In the genomic region with DNA sequence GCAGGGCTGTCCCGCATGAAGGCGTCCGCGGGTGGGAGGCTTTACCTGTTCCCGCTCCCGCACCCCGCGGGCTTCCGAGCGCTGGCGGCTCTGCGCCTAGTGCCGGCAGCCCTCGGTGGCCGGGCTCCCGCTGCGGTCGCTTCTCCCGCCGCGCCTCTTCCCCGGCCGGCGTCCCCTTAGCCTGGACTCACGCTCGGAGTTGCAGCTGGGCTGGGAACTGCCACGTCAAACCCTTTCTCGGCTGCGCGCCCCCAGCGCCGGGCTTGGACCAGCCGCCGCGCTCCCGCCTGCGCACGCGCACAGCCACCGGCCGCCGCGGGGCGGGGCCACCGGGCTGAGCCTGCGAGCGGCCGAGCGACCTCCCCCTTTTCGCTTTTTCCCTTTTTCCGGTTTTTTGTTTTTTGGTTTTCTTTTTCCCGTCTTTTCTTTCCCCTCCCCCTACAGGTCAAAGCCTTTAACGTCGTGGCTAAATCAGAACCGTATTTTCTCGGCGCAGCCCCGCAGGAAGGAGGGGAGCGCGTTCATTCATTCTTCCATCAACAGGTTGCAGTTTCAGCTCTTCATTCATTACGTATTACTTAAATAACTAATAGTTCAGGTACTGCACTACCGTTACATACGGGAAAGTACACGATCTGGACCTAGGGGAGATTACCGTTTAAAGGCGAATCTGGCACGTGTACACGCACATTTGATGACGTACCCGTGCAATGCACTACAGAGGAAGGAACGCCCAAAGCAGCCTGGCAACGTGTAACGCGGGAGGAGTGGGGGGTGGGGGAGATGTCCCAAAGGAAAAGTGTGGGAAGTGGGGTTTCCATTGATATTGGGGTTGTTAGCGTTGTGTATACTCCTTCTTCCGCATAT, we compare ENCODE assay signal across 8 cellular contexts. TPM values are rescaled to one million over a fixed set of nuclear protein-coding genes. Genes with fewer than 3 reads are reported as not detected.
A peak's percentile ranks its signal among the peaks of the same experiment; 100 is the strongest.
DNase-seq lines count a peak whose midpoint lies in the region; ATAC-seq and TF ChIP-seq lines count a peak whose summit lies in the region.

A gene with protein sequence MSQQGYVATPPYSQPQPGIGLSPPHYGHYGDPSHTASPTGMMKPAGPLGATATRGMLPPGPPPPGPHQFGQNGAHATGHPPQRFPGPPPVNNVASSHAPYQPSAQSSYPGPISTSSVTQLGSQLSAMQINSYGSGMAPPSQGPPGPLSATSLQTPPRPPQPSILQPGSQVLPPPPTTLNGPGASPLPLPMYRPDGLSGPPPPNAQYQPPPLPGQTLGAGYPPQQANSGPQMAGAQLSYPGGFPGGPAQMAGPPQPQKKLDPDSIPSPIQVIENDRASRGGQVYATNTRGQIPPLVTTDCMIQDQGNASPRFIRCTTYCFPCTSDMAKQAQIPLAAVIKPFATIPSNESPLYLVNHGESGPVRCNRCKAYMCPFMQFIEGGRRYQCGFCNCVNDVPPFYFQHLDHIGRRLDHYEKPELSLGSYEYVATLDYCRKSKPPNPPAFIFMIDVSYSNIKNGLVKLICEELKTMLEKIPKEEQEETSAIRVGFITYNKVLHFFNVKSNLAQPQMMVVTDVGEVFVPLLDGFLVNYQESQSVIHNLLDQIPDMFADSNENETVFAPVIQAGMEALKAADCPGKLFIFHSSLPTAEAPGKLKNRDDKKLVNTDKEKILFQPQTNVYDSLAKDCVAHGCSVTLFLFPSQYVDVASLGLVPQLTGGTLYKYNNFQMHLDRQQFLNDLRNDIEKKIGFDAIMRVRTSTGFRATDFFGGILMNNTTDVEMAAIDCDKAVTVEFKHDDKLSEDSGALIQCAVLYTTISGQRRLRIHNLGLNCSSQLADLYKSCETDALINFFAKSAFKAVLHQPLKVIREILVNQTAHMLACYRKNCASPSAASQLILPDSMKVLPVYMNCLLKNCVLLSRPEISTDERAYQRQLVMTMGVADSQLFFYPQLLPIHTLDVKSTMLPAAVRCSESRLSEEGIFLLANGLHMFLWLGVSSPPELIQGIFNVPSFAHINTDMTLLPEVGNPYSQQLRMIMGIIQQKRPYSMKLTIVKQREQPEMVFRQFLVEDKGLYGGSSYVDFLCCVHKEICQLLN (minus strand): TSS at position 231 of the 867 bp plus-strand sequence. CDS start 2,430 bp downstream, outside the sequence.

- peaks cover 25% of the 10 kb centered on the region for H3K4me1 Mint-ChIP-seq in dendritic cell treated with granulocyte-macrophage colony-stimulating factor and Interleukin-4, amounts not matched to agents 40 ng/mL and 50 ng/mL, for 4 days (ENCODE audit: low read depth)

- H3K9me3 ChIP-seq in BE2C (no peaks in the 10 kb centered on the region), left lung (no peaks in the 10 kb centered on the region)

- peaks cover 3% of the 10 kb centered on the region for H3K27me3 Mint-ChIP-seq in dendritic cell treated with granulocyte-macrophage colony-stimulating factor and Interleukin-4, amounts not matched to agents 40 ng/mL and 50 ng/mL, for 4 days

- H3K4me3 Mint-ChIP-seq in dendritic cell treated with granulocyte-macrophage colony-stimulating factor and Interleukin-4, amounts not matched to agents 40 ng/mL and 50 ng/mL, for 4 days: peak within 1 kb of the TSS; percentile 100

- TF ChIP-seq CTCF in BE2C (IDR thresholded peaks at IDR 0.05; ENCODE audit: low read depth, low read length): no peak
- TF ChIP-seq CTCF in left lung (IDR thresholded peaks at IDR 0.05): peak in 1 of 2 donors; percentile 32

- H3K4me1 ChIP-seq in BE2C (no peaks in the 10 kb centered on the region), left lung (peaks cover 5 to 40% of the 10 kb centered on the region in 2 donors)

- H3K27me3 ChIP-seq in BE2C (no peaks in the 10 kb centered on the region), left lung (no peaks in the 10 kb centered on the region)

- DNase-seq in BE2C (peak; percentile 95), NCI-H460 (ENCODE audit: extremely low read depth, low read depth) (peak; percentile 78), left lung (peak; percentile 90 to 98)
- DNase-seq in activated CD4-positive, alpha-beta T cell treated with anti-CD3 and anti-CD28 coated beads, Interleukin-2, amount 50 U/mL, for 1 hour: peak; percentile 75
- peak; percentile 81 to 84 for DNase-seq in stimulated activated CD4-positive, alpha-beta T cell treated with anti-CD3 and anti-CD28 coated beads, Interleukin-2, amount 100 ng/mL, for 48 hours

- peak within 1 kb of the TSS; percentile 98 for H3K27ac ChIP-seq in left lung

- H3K9me3 Mint-ChIP-seq in dendritic cell treated with granulocyte-macrophage colony-stimulating factor and Interleukin-4, amounts not matched to agents 40 ng/mL and 50 ng/mL, for 4 days: no peaks in the 10 kb centered on the region

- H3K4me3 ChIP-seq in BE2C (ENCODE audit: low read depth, low read length) (peak within 1 kb of the TSS; percentile 96), left lung (peak within 1 kb of the TSS; percentile 93 to 97)

- peaks cover 35% of the 10 kb centered on the region for H3K36me3 Mint-ChIP-seq in dendritic cell treated with granulocyte-macrophage colony-stimulating factor and Interleukin-4, amounts not matched to agents 40 ng/mL and 50 ng/mL, for 4 days (ENCODE audit: low read depth)

- peak within 1 kb of the TSS; percentile 87 for H3K27ac Mint-ChIP-seq in dendritic cell treated with granulocyte-macrophage colony-stimulating factor and Interleukin-4, amounts not matched to agents 40 ng/mL and 50 ng/mL, for 4 days

- H3K36me3 ChIP-seq in BE2C: peaks cover 22% of the 10 kb centered on the region
- peaks cover 0 to 19% of the 10 kb centered on the region in 2 donors for H3K36me3 ChIP-seq in left lung

- ATAC-seq in GM19043 (IDR thresholded peaks at IDR 0.05; ENCODE audit: low read depth, unreplicated experiment): peak; percentile 59
- ATAC-seq in HG03354 (IDR thresholded peaks at IDR 0.05; ENCODE audit: poor library complexity, severe bottlenecking, unreplicated experiment): peak; percentile 71
- ATAC-seq in left lung: peak; percentile 92

- intact Hi-C loops in dendritic cell treated with granulocyte-macrophage colony-stimulating factor and Interleukin-4, amounts not matched to agents 40 ng/mL and 50 ng/mL, for 4 days (cut with micrococcal nuclease): loop anchor here (1.0 to 2.0 kb wide), 2 partner anchors 151 to 245 kb away; a partner anchor contains a TSS
- intact Hi-C loops in left lung (cut with DNase I): no loop called here

RNA-seq across cellular contexts. Expression of the gene that starts here (rescaled TPM):
- polyA plus RNA-seq in BE2C (2012; ENCODE audit: insufficient read depth, insufficient read length, low read depth): 25.3 TPM
- 25.6 and 25.8 TPM in 2 replicates for total RNA-seq in NCI-H460 (2014; rRNA removed; shearing (Covaris generic))
- polyA plus RNA-seq in NCI-H460 (2014; cell fraction: nucleus; rRNA removed): 7.8 and 16.1 TPM in 2 replicates
- 10 to 100 TPM; 97.0 to 99.4 TPM for total RNA-seq in left lung

Comparison
In these comparisons a context has a peak if more than half of its experiments do, and no peak if none do; other contexts are left out.
1. Peak in every context shown above with its lines: DNase-seq, ATAC-seq, H3K4me3 ChIP-seq and H3K27ac ChIP-seq.